Comparison of ENCODE assay signal across 8 cellular contexts in genomic region chrX:115642895-115643530, GRCh38.
DNase-seq lines count a peak whose midpoint lies in the region; ATAC-seq and TF ChIP-seq lines count a peak whose summit lies in the region.

No MANE protein-coding gene starts in this region.

- DNase-seq in Right ventricle myocardium superior (no peak), left cardiac atrium (no peak), IMR-90 (peak; percentile 77), SK-MEL-5 (ENCODE audit: low read depth, low spot score) (peak; percentile 68), midbrain (lab: John Stamatoyannopoulos, UW) (peak; percentile 82)
- DNase-seq in effector CD4-positive, alpha-beta T cell, result peak; percentile 16
- no peak for DNase-seq in activated effector memory CD4-positive, alpha-beta T cell treated with anti-CD3 and anti-CD28 coated beads, Interleukin-2, amount 50 U/mL, for 16 hours

- H4K8ac ChIP-seq in IMR-90 (ENCODE audit: low read depth in 2 of 2, low read length in 2 of 2), result no peak overlapping the region

- no peaks in the 10 kb centered on the region for H3K4me1 ChIP-seq in IMR-90 (ENCODE audit: control insufficient read depth, insufficient read depth, low read length)

- no peaks in the 10 kb centered on the region for H3K9me3 ChIP-seq in IMR-90 (ENCODE audit: control insufficient read depth, insufficient read depth, low read length)

- in situ Hi-C loops in IMR-90 (cut with MboI; ENCODE audit: low sequenced_read_pairs), result loop anchor here (5.0 kb wide), 1 partner anchor 311 kb away; no protein-coding TSS in a partner anchor
- in situ Hi-C loops in SK-MEL-5 (cut with HindIII; ENCODE audit: low pct_unique_long_range_greater_than_20kb, low sequenced_read_pairs), result no loop called here

- H3K4me3 ChIP-seq in IMR-90 (ENCODE audit: insufficient read depth, low read depth, low read length), result no peak overlapping the region

- no peaks in the 10 kb centered on the region for H4K20me1 ChIP-seq in IMR-90 (ENCODE audit: insufficient read depth, low read length)

- no peak overlapping the region for H3K56ac ChIP-seq in IMR-90 (ENCODE audit: extremely low read depth, insufficient read depth, low read length)

- no peak overlapping the region for H2AK9ac ChIP-seq in IMR-90 (replicated peaks; ENCODE audit: low read depth, low read length, poor library complexity)

- no peak overlapping the region for H3K4me2 ChIP-seq in IMR-90 (ENCODE audit: low read depth, low read length)

- ATAC-seq in Right ventricle myocardium superior (ENCODE audit: poor library complexity), result peak; percentile 43
- no peak for ATAC-seq in left cardiac atrium
- peak; percentile 85 for ATAC-seq in IMR-90 (ENCODE audit: low read depth)
- ATAC-seq in GM19452 (IDR thresholded peaks at IDR 0.05; ENCODE audit: unreplicated experiment), result no peak

- TF ChIP-seq POLR2A in IMR-90 (IDR thresholded peaks at IDR 0.05; ENCODE audit: low read depth, low read length), result no peak

- intact Hi-C loops in Right ventricle myocardium superior (cut with DNase I) (loop anchor here (5.0 kb wide), 1 partner anchor 311 kb away; no protein-coding TSS in a partner anchor), left cardiac atrium (cut with DNase I) (loop anchor here (1.0 to 5.0 kb wide), 2 partner anchors 311 to 313 kb away; no protein-coding TSS in a partner anchor), IMR-90 (cut with micrococcal nuclease) (loop anchor here (1.0 to 5.0 kb wide), 3 partner anchors 61 to 313 kb away; partner anchors contain the start of gene PLS3)

- POLR2A ChIA-PET in IMR-90 (lab: Charles Lee; ENCODE audit: unreplicated experiment), result no interaction called here

- dilution Hi-C loops in IMR-90 (cut with HindIII; ENCODE audit: low sequenced_read_pairs, unreplicated experiment), result no loop called here

- H3K4ac ChIP-seq in IMR-90 (ENCODE audit: low read depth, low read length), result no peak overlapping the region

- no peak overlapping the region for H3K18ac ChIP-seq in IMR-90 (ENCODE audit: low read depth, low read length)

- peak; percentile 94 for TF ChIP-seq CTCF in IMR-90 (conservative IDR thresholded peaks at IDR 0.05; ENCODE audit: low read depth, low read length)

- H3K27me3 ChIP-seq in IMR-90 (ENCODE audit: control insufficient read depth, insufficient read depth, low read length), result peaks cover 2% of the 10 kb centered on the region; the same call in 1 of the 2 replicates

- H2BK5ac ChIP-seq in IMR-90 (ENCODE audit: low read depth, low read length, poor library complexity, severe bottlenecking), result peak overlapping the region; percentile 46

- no peak overlapping the region for H4K5ac ChIP-seq in IMR-90 (ENCODE audit: low read depth, low read length)

- H2BK20ac ChIP-seq in IMR-90 (ENCODE audit: low read depth, low read length), result no peak overlapping the region

- H2BK120ac ChIP-seq in IMR-90 (ENCODE audit: low read depth, low read length), result no peak overlapping the region

- H2BK15ac ChIP-seq in IMR-90 (ENCODE audit: low read depth, low read length), result no peak overlapping the region

- H2AK5ac ChIP-seq in IMR-90 (ENCODE audit: low read depth, low read length), result no peak overlapping the region

- WGBS in IMR-90 (ENCODE audit: extremely low coverage in 2 of 2, insufficient read length in 1 of 2), 2 experiments, result 0% methylated on average over 1 of the region's 5 CpGs; no CpG with 5 or more reads in 1 of the 2 experiments

- peaks cover 0 to 4% of the 10 kb centered on the region in 2 experiments; a peak in 1 of 4 replicates for H3K79me1 ChIP-seq in IMR-90 (ENCODE audit: low read depth in 1 of 2, low read length in 2 of 2)

- no peaks in the 10 kb centered on the region for H3K9me1 ChIP-seq in IMR-90 (ENCODE audit: insufficient read depth, low read length)

- no peak overlapping the region for H3K14ac ChIP-seq in IMR-90 (replicated peaks; ENCODE audit: low read depth, low read length)

- H4K91ac ChIP-seq in IMR-90 (ENCODE audit: insufficient read depth, low read depth, low read length), result no peak overlapping the region

- H3K27ac ChIP-seq in IMR-90 (ENCODE audit: insufficient read depth, low read length), result no peak overlapping the region

- TF ChIP-seq RAD21 in IMR-90 (IDR thresholded peaks at IDR 0.05; ENCODE audit: low read length), result peak; percentile 83

- CTCF ChIA-PET in IMR-90 (lab: Yijun Ruan, JAX), result interaction anchor here (0.6 to 1.9 kb wide), 12 partner anchors 16 to 318 kb away, joined by 3 to 9 read pairs (median 4); no protein-coding TSS in a partner anchor

- H3K36me3 ChIP-seq in IMR-90 (ENCODE audit: control insufficient read depth, insufficient read depth, low read length), result peaks cover 3% of the 10 kb centered on the region

- no TSS peak for BruUV-seq in IMR-90 (replicated peaks; lab: Mats Ljungman, UMichigan)

- no peak overlapping the region for H3K9ac ChIP-seq in IMR-90 (ENCODE audit: low read depth, low read length)

- H2AFZ ChIP-seq in IMR-90 (replicated peaks; ENCODE audit: low read length, poor library complexity), result no peak overlapping the region

- no peak overlapping the region for H3K23ac ChIP-seq in IMR-90 (ENCODE audit: low read depth, low read length)

TF ChIP-seq in IMR-90, 13 proteins besides CTCF, POLR2A, EP300 and RAD21:
- TF ChIP-seq SMC3 (IDR thresholded peaks at IDR 0.05; ENCODE audit: low read depth, low read length), result peak; percentile 79
- no peak for TF ChIP-seq BHLHE40 (IDR thresholded peaks at IDR 0.05; ENCODE audit: low read depth, low read length)
- TF ChIP-seq FOS (IDR thresholded peaks at IDR 0.05; ENCODE audit: low read depth, low read length), result no peak
- no peak for TF ChIP-seq NFE2L2 (IDR thresholded peaks at IDR 0.05; ENCODE audit: low read depth, low read length)
- no peak for TF ChIP-seq MXI1 (IDR thresholded peaks at IDR 0.05; ENCODE audit: borderline replicate concordance, low read depth, low read length)
- no peak for TF ChIP-seq RFX5 (IDR thresholded peaks at IDR 0.05; ENCODE audit: low read depth, low read length)
- no peak for TF ChIP-seq RCOR1 (IDR thresholded peaks at IDR 0.05; ENCODE audit: insufficient replicate concordance, low read length)
- TF ChIP-seq MAZ (IDR thresholded peaks at IDR 0.05; ENCODE audit: borderline replicate concordance, low read depth, low read length), result no peak
- TF ChIP-seq MAFK (IDR thresholded peaks at IDR 0.05; ENCODE audit: low read depth, low read length), result no peak
- no peak for TF ChIP-seq CHD1 (IDR thresholded peaks at IDR 0.05; ENCODE audit: low read depth, low read length)
- TF ChIP-seq CEBPB (IDR thresholded peaks at IDR 0.05; ENCODE audit: low read depth, low read length), result peak; percentile 32; the same call in 1 of the 2 replicates
- no peak for TF ChIP-seq ELK1 (IDR thresholded peaks at IDR 0.05; ENCODE audit: borderline replicate concordance, low read depth, low read length)
- no peak for TF ChIP-seq USF2 (IDR thresholded peaks at IDR 0.05; ENCODE audit: low read depth, low read length)

Comparison
In these comparisons a context has a peak if more than half of its experiments do, and no peak if none do; other contexts are left out.
1. ATAC-seq: peak in Right ventricle myocardium superior (single experiment) and IMR-90 (single experiment); none in left cardiac atrium (0 of 2) and GM19452 (single experiment).
2. DNase-seq: peak in IMR-90 (single experiment), SK-MEL-5 (single experiment), effector CD4-positive, alpha-beta T cell (single experiment) and midbrain (single experiment); none in Right ventricle myocardium superior (single experiment), left cardiac atrium (single experiment) and activated effector memory CD4-positive, alpha-beta T cell treated with anti-CD3 and anti-CD28 coated beads, Interleukin-2, amount 50 U/mL, for 16 hours (single experiment).